Comparison of ENCODE assay signal across 12 cellular contexts in the genomic region with DNA sequence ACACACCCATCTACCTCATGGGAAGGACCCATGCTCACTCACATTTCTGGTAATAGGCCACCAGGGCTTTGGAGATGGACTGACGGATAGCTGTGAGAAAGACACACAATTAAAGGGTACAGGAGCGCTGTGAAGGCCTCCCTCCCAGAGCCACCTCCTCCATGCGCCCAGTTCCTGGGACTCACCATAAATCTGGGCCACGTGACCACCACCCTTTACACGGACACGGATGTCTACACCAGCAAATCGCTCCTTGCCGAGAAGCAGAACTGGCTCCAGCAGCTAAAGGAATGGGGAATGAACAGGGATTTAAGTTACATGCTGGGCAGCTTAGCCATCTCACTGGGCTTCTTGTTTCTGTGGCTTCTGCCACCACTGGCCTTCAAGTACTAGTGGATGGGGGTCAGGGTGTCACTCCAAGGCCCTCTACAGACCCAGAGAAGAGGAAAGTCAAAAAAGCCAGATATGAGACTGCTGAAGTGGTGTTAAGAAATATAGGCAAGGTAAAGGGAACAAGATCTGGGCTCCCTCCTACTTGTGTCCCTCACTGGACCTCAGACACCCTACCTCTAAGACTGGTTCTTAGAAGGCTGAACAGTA. TPM values are rescaled to one million over a fixed set of nuclear protein-coding genes. Genes with fewer than 3 reads are reported as not detected.
DNase-seq lines count a peak whose midpoint lies in the region; ATAC-seq and TF ChIP-seq lines count a peak whose summit lies in the region.
"Had no signal": no experiment of that assay in that cellular context is flagged by ENCODE, and none has a peak within 500 bp of the region (broad histone marks: within the 10 kb centered on the region; RNA-seq: fewer than 3 reads in every experiment).

No MANE protein-coding gene starts in this region.

- WGBS in H9 (ENCODE audit: extremely low coverage, insufficient read length, low lambda C conversion rate): no CpG with 5 or more reads among the region's 8 CpGs
- WGBS in mesenchymal stem cell: 97% methylated on average over 8 of the region's 8 CpGs

- H3K27me3 ChIP-seq in A673 (replicated peaks; ENCODE audit: insufficient read depth, low read depth, low read length, poor library complexity) (no peaks in the 10 kb centered on the region), H9 (ENCODE audit: insufficient read depth, low read length) (no peaks in the 10 kb centered on the region), mesenchymal stem cell (ENCODE audit: control insufficient read depth in 1 of 2, insufficient read depth in 1 of 2, low read length in 2 of 2) (no peaks in the 10 kb centered on the region)
- H3K27me3 ChIP-seq: gastroesophageal sphincter had no signal

- no peak for ATAC-seq in HG02759 (IDR thresholded peaks at IDR 0.05; ENCODE audit: unreplicated experiment)
- ATAC-seq in GM21515 (IDR thresholded peaks at IDR 0.05; ENCODE audit: unreplicated experiment): no peak
- ATAC-seq: gastroesophageal sphincter had no signal

- H3K4ac ChIP-seq in H9 (ENCODE audit: low read depth, low read length) (no peak overlapping the region), mesenchymal stem cell (ENCODE audit: low read depth in 1 of 2, low read length in 2 of 2) (no peak overlapping the region)

- H3K23me2 ChIP-seq in H9 (ENCODE audit: insufficient read length, low read depth, low read length, poor library complexity, severe bottlenecking): peaks cover 10% of the 10 kb centered on the region

- H2BK12ac ChIP-seq in H9 (ENCODE audit: insufficient read length, low read depth, low read length): no peak overlapping the region
- H2BK12ac ChIP-seq in mesenchymal stem cell (ENCODE audit: low read length in 2 of 2): no peak overlapping the region

- no peak overlapping the region for H3K56ac ChIP-seq in H9 (ENCODE audit: insufficient read length, low read depth, low read length)

- H3K4me2 ChIP-seq in H9 (ENCODE audit: insufficient read depth, insufficient read length, low read length): no peak overlapping the region
- H3K4me2 ChIP-seq in mesenchymal stem cell (ENCODE audit: low read length, poor library complexity, severe bottlenecking): no peak overlapping the region

- H2BK120ac ChIP-seq in H9 (ENCODE audit: low read depth, low read length, poor library complexity, severe bottlenecking): no peak overlapping the region
- no peak overlapping the region for H2BK120ac ChIP-seq in mesenchymal stem cell (ENCODE audit: low read depth, low read length)

- H3K9me3 Mint-ChIP-seq in H9: peaks cover 0 to 7% of the 10 kb centered on the region in 2 experiments; a peak in 2 of 5 replicates
- H3K9me3 Mint-ChIP-seq in activated T-helper 1 cell treated with anti-CD3 and anti-CD28 coated beads, Interleukin-12 subunit alpha, Interleukin-12 subunit beta, Interleukin-2, Interleukin-4 antibody, amounts not matched to agents 30 ng/mL and 10 ng/mL and 1 ng/mL, durations not matched to agents 14 hours and 24 hours and 36 hours: no peaks in the 10 kb centered on the region

- DNase-seq in A673 (ENCODE audit: low spot score) (no peak), H9 (no peak), mesenchymal stem cell (no peak), hypothalamus (lab: John Stamatoyannopoulos, UW) (no peak), UCSD-AML1 (lab: John Stamatoyannopoulos, UW; ENCODE audit: unreplicated experiment) (no peak)
- DNase-seq in activated T-helper 1 cell treated with anti-CD3 and anti-CD28 coated beads, Interleukin-12 subunit alpha, Interleukin-12 subunit beta, Interleukin-2, Interleukin-4 antibody, amounts not matched to agents 30 ng/mL and 10 ng/mL and 1 ng/mL, durations not matched to agents 14 hours and 24 hours and 36 hours (ENCODE audit: low spot score): no peak
- DNase-seq: amygdala, NCI-H1930, occipital lobe had no signal

- H3K79me2 ChIP-seq in H9 (ENCODE audit: insufficient read depth, low read length): peaks cover 6% of the 10 kb centered on the region; the same call in 1 of the 2 replicates

- H3K9me3 ChIP-seq in A673 (ENCODE audit: low read depth, low read length, poor library complexity, severe bottlenecking) (no peaks in the 10 kb centered on the region), H9 (ENCODE audit: control insufficient read depth, low read depth, low read length) (no peaks in the 10 kb centered on the region), mesenchymal stem cell (ENCODE audit: control insufficient read depth, low read length) (no peaks in the 10 kb centered on the region)
- H3K9me3 ChIP-seq: gastroesophageal sphincter had no signal

- no TSS peak for BruUV-seq in A673 (replicated peaks; lab: Mats Ljungman, UMichigan)

- H3K18ac ChIP-seq in H9 (ENCODE audit: insufficient read length, low read depth, low read length): no peak overlapping the region
- H3K18ac ChIP-seq in mesenchymal stem cell (ENCODE audit: low read depth in 1 of 2, low read length in 2 of 2): no peak overlapping the region

- no peak overlapping the region for H2BK20ac ChIP-seq in H9 (ENCODE audit: low read depth, low read length, poor library complexity, severe bottlenecking)

- no peak overlapping the region for H2BK15ac ChIP-seq in H9 (ENCODE audit: low read depth, low read length)
- H2BK15ac ChIP-seq in mesenchymal stem cell (ENCODE audit: low read depth, poor library complexity, severe bottlenecking): no peak overlapping the region

- H3K9ac ChIP-seq in H9 (ENCODE audit: extremely low read depth, insufficient read length, low read length): no peak overlapping the region
- H3K9ac ChIP-seq in mesenchymal stem cell (ENCODE audit: low read length): peak overlapping the region; percentile 99

- H3K14ac ChIP-seq in H9 (ENCODE audit: insufficient read depth, low read length) (no peak overlapping the region), mesenchymal stem cell (ENCODE audit: low read length in 2 of 2) (no peak overlapping the region)

- peak overlapping the region in 2 of 3 experiments; percentile 92 to 94; a peak in 5 of 7 replicates for H3K27ac Mint-ChIP-seq in H9
- peak overlapping the region; percentile 99 for H3K27ac Mint-ChIP-seq in activated T-helper 1 cell treated with anti-CD3 and anti-CD28 coated beads, Interleukin-12 subunit alpha, Interleukin-12 subunit beta, Interleukin-2, Interleukin-4 antibody, amounts not matched to agents 30 ng/mL and 10 ng/mL and 1 ng/mL, durations not matched to agents 14 hours and 24 hours and 36 hours

- no peaks in the 10 kb centered on the region for H4K20me1 ChIP-seq in H9 (ENCODE audit: control insufficient read depth, insufficient read depth, insufficient read length)

- H2AFZ ChIP-seq in H9 (ENCODE audit: low read length): no peak overlapping the region
- no peak overlapping the region for H2AFZ ChIP-seq in mesenchymal stem cell (ENCODE audit: low read depth, low read length)

- H3K4me1 Mint-ChIP-seq in H9: peaks cover 40 to 49% of the 10 kb centered on the region in 2 experiments
- H3K4me1 Mint-ChIP-seq in activated T-helper 1 cell treated with anti-CD3 and anti-CD28 coated beads, Interleukin-12 subunit alpha, Interleukin-12 subunit beta, Interleukin-2, Interleukin-4 antibody, amounts not matched to agents 30 ng/mL and 10 ng/mL and 1 ng/mL, durations not matched to agents 14 hours and 24 hours and 36 hours (ENCODE audit: low read depth): peaks cover 43% of the 10 kb centered on the region

- CTCF ChIA-PET in A673 (lab: Charles Lee): no interaction called here

- no peak for TF ChIP-seq CTCF in A673 (conservative IDR thresholded peaks at IDR 0.05; ENCODE audit: low read depth, low read length)
- no peak for TF ChIP-seq CTCF in H9 (conservative IDR thresholded peaks at IDR 0.05)

- H3K27ac ChIP-seq in A673 (ENCODE audit: low read depth, low read length, poor library complexity, severe bottlenecking) (peak overlapping the region; percentile 97), H9 (ENCODE audit: insufficient read length, low read depth, low read length) (no peak overlapping the region), mesenchymal stem cell (ENCODE audit: low read length, poor library complexity, severe bottlenecking) (no peak overlapping the region)

- intact Hi-C loops in A673 (cut with micrococcal nuclease; ENCODE audit: unreplicated experiment): no loop called here
- intact Hi-C loops in activated T-helper 1 cell treated with anti-CD3 and anti-CD28 coated beads, Interleukin-12 subunit alpha, Interleukin-12 subunit beta, Interleukin-2, Interleukin-4 antibody, amounts not matched to agents 30 ng/mL and 10 ng/mL and 1 ng/mL, durations not matched to agents 14 hours and 24 hours and 36 hours (cut with micrococcal nuclease): loop anchor here (10.0 kb wide), 1 partner anchor 851 kb away; a partner anchor contains a TSS

- POLR2A ChIA-PET in A673 (lab: Charles Lee; ENCODE audit: low non-redundant PET): no interaction called here

- no peak overlapping the region for H3T11ph ChIP-seq in H9 (ENCODE audit: low read length)

- H4K91ac ChIP-seq in H9 (ENCODE audit: insufficient read length, low read depth, low read length) (no peak overlapping the region), mesenchymal stem cell (ENCODE audit: low read length) (no peak overlapping the region)

- H3K36me3 ChIP-seq in A673 (ENCODE audit: insufficient read depth, low read length, poor library complexity, severe bottlenecking) (peaks cover 34% of the 10 kb centered on the region), mesenchymal stem cell (ENCODE audit: control insufficient read depth in 1 of 2, insufficient read depth in 2 of 2, low read depth in 1 of 2, low read length in 2 of 2) (peaks cover 33 to 35% of the 10 kb centered on the region in 2 experiments)

- H4K5ac ChIP-seq in H9 (ENCODE audit: insufficient read length, low read depth, low read length): no peak overlapping the region

- H3K23ac ChIP-seq in H9 (ENCODE audit: insufficient read length, low read depth, low read length): no peak overlapping the region
- no peak overlapping the region for H3K23ac ChIP-seq in mesenchymal stem cell (ENCODE audit: low read length in 2 of 2)

- H2AK5ac ChIP-seq in H9 (ENCODE audit: insufficient read length, low read length) (no peak overlapping the region), mesenchymal stem cell (ENCODE audit: low read length, severe bottlenecking) (no peak overlapping the region)

- H2BK5ac ChIP-seq in H9 (ENCODE audit: insufficient read length, low read length): no peak overlapping the region
- H2BK5ac ChIP-seq in mesenchymal stem cell (ENCODE audit: low read depth, low read length, poor library complexity, severe bottlenecking): no peak overlapping the region

- H3K4me3 ChIP-seq in A673 (ENCODE audit: low read depth, low read length, poor library complexity, severe bottlenecking) (no peak overlapping the region), mesenchymal stem cell (ENCODE audit: insufficient read depth in 1 of 2, low read depth in 1 of 2, low read length in 2 of 2) (no peak overlapping the region)

- H3K36me3 Mint-ChIP-seq in H9 (ENCODE audit: insufficient read depth in 1 of 3, low read depth in 3 of 3): peaks cover 32 to 40% (median 37%) of the 10 kb centered on the region in 3 experiments
- peaks cover 35% of the 10 kb centered on the region for H3K36me3 Mint-ChIP-seq in activated T-helper 1 cell treated with anti-CD3 and anti-CD28 coated beads, Interleukin-12 subunit alpha, Interleukin-12 subunit beta, Interleukin-2, Interleukin-4 antibody, amounts not matched to agents 30 ng/mL and 10 ng/mL and 1 ng/mL, durations not matched to agents 14 hours and 24 hours and 36 hours (ENCODE audit: low read depth)

- H4K8ac ChIP-seq in H9 (replicated peaks; ENCODE audit: insufficient read length, low read depth, low read length): peak overlapping the region; percentile 15
- no peak overlapping the region for H4K8ac ChIP-seq in mesenchymal stem cell (ENCODE audit: low read length)

- peak overlapping the region; percentile 98 to 100 for H3K4me3 Mint-ChIP-seq in H9
- H3K4me3 Mint-ChIP-seq in activated T-helper 1 cell treated with anti-CD3 and anti-CD28 coated beads, Interleukin-12 subunit alpha, Interleukin-12 subunit beta, Interleukin-2, Interleukin-4 antibody, amounts not matched to agents 30 ng/mL and 10 ng/mL and 1 ng/mL, durations not matched to agents 14 hours and 24 hours and 36 hours: peak overlapping the region; percentile 99

- H3K4me1 ChIP-seq in A673 (ENCODE audit: insufficient read depth, low read length, poor library complexity, severe bottlenecking): peaks cover 12% of the 10 kb centered on the region
- peaks cover 4% of the 10 kb centered on the region; the same call in 1 of the 2 replicates for H3K4me1 ChIP-seq in H9 (ENCODE audit: insufficient read depth, low read length)
- H3K4me1 ChIP-seq in mesenchymal stem cell (ENCODE audit: control insufficient read depth, insufficient read depth, low read depth, low read length): peaks cover 36% of the 10 kb centered on the region

- H3K27me3 Mint-ChIP-seq in H9 (ENCODE audit: low read depth): peaks cover 5% of the 10 kb centered on the region
- H3K27me3 Mint-ChIP-seq in activated T-helper 1 cell treated with anti-CD3 and anti-CD28 coated beads, Interleukin-12 subunit alpha, Interleukin-12 subunit beta, Interleukin-2, Interleukin-4 antibody, amounts not matched to agents 30 ng/mL and 10 ng/mL and 1 ng/mL, durations not matched to agents 14 hours and 24 hours and 36 hours (ENCODE audit: insufficient read depth): no peaks in the 10 kb centered on the region

- H3K79me1 ChIP-seq in H9 (ENCODE audit: insufficient read depth, low read depth, low read length, poor library complexity, severe bottlenecking) (peaks cover 9% of the 10 kb centered on the region), mesenchymal stem cell (replicated peaks; ENCODE audit: low read length, poor library complexity, severe bottlenecking) (peaks cover 13% of the 10 kb centered on the region)

RNA-seq across cellular contexts. Expression of a gene that starts 2.2 kb away (rescaled TPM):
- total RNA-seq in A673 (2021) (1,898 and 1,963 TPM in 2 replicates), H9 (2021) (2,711 and 2,810 TPM in 2 replicates)
- 2,440 and 2,532 TPM in 2 replicates for total RNA-seq in activated T-helper 1 cell treated with anti-CD3 and anti-CD28 coated beads, Interleukin-12 subunit alpha, Interleukin-12 subunit beta, Interleukin-2, Interleukin-4 antibody, amounts not matched to agents 30 ng/mL and 10 ng/mL and 1 ng/mL, durations not matched to agents 14 hours and 24 hours and 36 hours
- polyA plus RNA-seq in mesenchymal stem cell (2013, experiment 1 of 2): 3,108 TPM
- polyA plus RNA-seq in mesenchymal stem cell (2013, experiment 2 of 2): 3,178 TPM

RNA-seq across cellular contexts. Expression of a gene that starts 11.8 kb away (rescaled TPM):
- total RNA-seq in A673 (2021) (160 and 169 TPM in 2 replicates), H9 (2021) (141 and 145 TPM in 2 replicates)
- 200 and 203 TPM in 2 replicates for total RNA-seq in activated T-helper 1 cell treated with anti-CD3 and anti-CD28 coated beads, Interleukin-12 subunit alpha, Interleukin-12 subunit beta, Interleukin-2, Interleukin-4 antibody, amounts not matched to agents 30 ng/mL and 10 ng/mL and 1 ng/mL, durations not matched to agents 14 hours and 24 hours and 36 hours
- polyA plus RNA-seq in mesenchymal stem cell (2013, experiment 1 of 2): 87.1 TPM
- polyA plus RNA-seq in mesenchymal stem cell (2013, experiment 2 of 2): 84.1 TPM

RNA-seq across cellular contexts. Expression of a gene that starts 21.1 kb away (rescaled TPM):
- total RNA-seq in A673 (2021) (99.1 and 99.4 TPM in 2 replicates), H9 (2021) (167 and 170 TPM in 2 replicates)
- total RNA-seq in activated T-helper 1 cell treated with anti-CD3 and anti-CD28 coated beads, Interleukin-12 subunit alpha, Interleukin-12 subunit beta, Interleukin-2, Interleukin-4 antibody, amounts not matched to agents 30 ng/mL and 10 ng/mL and 1 ng/mL, durations not matched to agents 14 hours and 24 hours and 36 hours: 43.9 and 47.3 TPM in 2 replicates
- polyA plus RNA-seq in mesenchymal stem cell (2013, experiment 1 of 2): 61.4 TPM
- polyA plus RNA-seq in mesenchymal stem cell (2013, experiment 2 of 2): 51.6 TPM

RNA-seq across cellular contexts. Expression of a gene that starts 26.9 kb away (rescaled TPM):
- total RNA-seq in A673 (2021) (7.1 and 8.1 TPM in 2 replicates), H9 (2021) (14.6 and 15.4 TPM in 2 replicates)
- total RNA-seq in activated T-helper 1 cell treated with anti-CD3 and anti-CD28 coated beads, Interleukin-12 subunit alpha, Interleukin-12 subunit beta, Interleukin-2, Interleukin-4 antibody, amounts not matched to agents 30 ng/mL and 10 ng/mL and 1 ng/mL, durations not matched to agents 14 hours and 24 hours and 36 hours: 31.2 and 32.0 TPM in 2 replicates
- 316 TPM for polyA plus RNA-seq in mesenchymal stem cell (2013, experiment 1 of 2)
- polyA plus RNA-seq in mesenchymal stem cell (2013, experiment 2 of 2): 290 TPM

RNA-seq across cellular contexts. Expression of a gene that starts 42.4 kb away (rescaled TPM):
- total RNA-seq in A673 (2021) (37.1 and 41.9 TPM in 2 replicates), H9 (2021) (48.3 and 49.2 TPM in 2 replicates)
- total RNA-seq in activated T-helper 1 cell treated with anti-CD3 and anti-CD28 coated beads, Interleukin-12 subunit alpha, Interleukin-12 subunit beta, Interleukin-2, Interleukin-4 antibody, amounts not matched to agents 30 ng/mL and 10 ng/mL and 1 ng/mL, durations not matched to agents 14 hours and 24 hours and 36 hours: 37.5 and 45.8 TPM in 2 replicates
- polyA plus RNA-seq in mesenchymal stem cell (2013, experiment 1 of 2): 31.3 TPM
- polyA plus RNA-seq in mesenchymal stem cell (2013, experiment 2 of 2): 31.7 TPM
